Comparison of ENCODE assay signal across 8 cellular contexts in the genomic region with DNA sequence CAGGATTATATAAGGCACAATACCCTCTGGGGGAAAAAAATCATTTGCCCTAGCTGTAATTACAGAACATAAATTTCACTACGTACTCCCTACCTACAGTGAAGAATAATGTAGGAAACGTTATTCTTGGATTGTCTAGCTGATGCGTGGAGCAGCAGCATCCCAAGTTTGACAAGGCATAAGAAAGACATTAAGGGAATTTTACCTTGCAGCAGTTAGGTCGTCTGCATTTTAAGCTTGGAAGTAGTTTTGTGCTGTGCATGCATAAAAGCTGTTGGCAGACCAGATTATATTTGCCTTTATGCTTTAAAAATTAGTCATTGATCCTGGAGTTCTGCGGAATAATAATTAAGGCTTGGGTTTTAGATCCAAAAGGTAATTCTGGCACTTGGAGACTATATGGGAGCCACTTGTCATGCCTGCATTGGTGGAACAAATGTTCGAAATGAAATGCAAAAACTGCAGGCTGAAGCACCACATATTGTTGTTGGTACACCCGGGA. TPM values are rescaled to one million over a fixed set of nuclear protein-coding genes. Genes with fewer than 3 reads are reported as not detected.
DNase-seq lines count a peak whose midpoint lies in the region; ATAC-seq and TF ChIP-seq lines count a peak whose summit lies in the region.

No MANE protein-coding gene starts in this region.

- H3F3A ChIP-seq in MM.1S (ENCODE audit: insufficient read depth, low read length): peaks cover 83% of the 10 kb centered on the region

- H3K27me3 Mint-ChIP-seq in CD4-positive, alpha-beta T cell: peaks cover 5% of the 10 kb centered on the region
- no peaks in the 10 kb centered on the region for H3K27me3 Mint-ChIP-seq in effector memory CD8-positive, alpha-beta T cell
- peaks cover 15% of the 10 kb centered on the region for H3K27me3 Mint-ChIP-seq in neural crest cell (ENCODE audit: low read depth)

- intact Hi-C loops in CD4-positive, alpha-beta T cell (cut with DNase I, micrococcal nuclease): loop anchor here in 1 of 2 experiments (5.0 kb wide), 1 partner anchor 848 kb away; a partner anchor contains a TSS
- intact Hi-C loops in mucosa of descending colon (cut with DNase I, micrococcal nuclease): loop anchor here in 1 of 2 donors (5.0 to 10.0 kb wide), 2 partner anchors 851 to 1453 kb away; a partner anchor contains a TSS

- H3K36me3 ChIP-seq in MM.1S (replicated peaks; ENCODE audit: insufficient read depth, low read length) (peaks cover 57% of the 10 kb centered on the region), mucosa of descending colon (ENCODE audit: low read depth) (peaks cover 8% of the 10 kb centered on the region)

- H3K27ac Mint-ChIP-seq in CD4-positive, alpha-beta T cell: peak overlapping the region; percentile 96
- H3K27ac Mint-ChIP-seq in effector memory CD8-positive, alpha-beta T cell: peak overlapping the region; percentile 98 to 99
- peak overlapping the region; percentile 100 for H3K27ac Mint-ChIP-seq in neural crest cell (ENCODE audit: unreplicated experiment)

- no peaks in the 10 kb centered on the region for H3K9me2 ChIP-seq in MM.1S (replicated peaks; ENCODE audit: insufficient read depth, low read length)

- TF ChIP-seq CTCF in CD4-positive, alpha-beta T cell (IDR thresholded peaks at IDR 0.05): no peak
- TF ChIP-seq CTCF in MM.1S (IDR thresholded peaks at IDR 0.05; ENCODE audit: low read length): no peak
- TF ChIP-seq CTCF in neural crest cell (conservative IDR thresholded peaks at IDR 0.05): no peak
- no peak for TF ChIP-seq CTCF in mucosa of descending colon (IDR thresholded peaks at IDR 0.05)

- CTCF ChIA-PET in CD4-positive, alpha-beta T cell (lab: Charles Lee): no interaction called here

- no peak for ATAC-seq in CD4-positive, alpha-beta T cell (ENCODE audit: poor library complexity)
- ATAC-seq in effector memory CD8-positive, alpha-beta T cell (replicated peaks): no peak
- ATAC-seq in mucosa of descending colon: no peak
- no peak for ATAC-seq in HG02852 (IDR thresholded peaks at IDR 0.05; ENCODE audit: unreplicated experiment)

- H3K4me3 Mint-ChIP-seq in CD4-positive, alpha-beta T cell: peak overlapping the region; percentile 95
- H3K4me3 Mint-ChIP-seq in effector memory CD8-positive, alpha-beta T cell: peak overlapping the region; percentile 97 to 98
- H3K4me3 Mint-ChIP-seq in neural crest cell: peak overlapping the region; percentile 99

- peaks cover 68% of the 10 kb centered on the region for H3K79me2 ChIP-seq in MM.1S (ENCODE audit: low read length)

- H4K20me1 ChIP-seq in MM.1S (ENCODE audit: insufficient read depth, low read length): peaks cover 64% of the 10 kb centered on the region

- H3K4me2 ChIP-seq in MM.1S (ENCODE audit: low read depth, low read length): peak overlapping the region; percentile 84

- no peak for DNase-seq in CD4-positive, alpha-beta T cell
- no peak for DNase-seq in MM.1S
- no peak for DNase-seq in effector memory CD8-positive, alpha-beta T cell
- DNase-seq in neural crest cell (ENCODE audit: low read depth, low spot score): no peak
- DNase-seq in mucosa of descending colon: no peak
- DNase-seq in cerebellar nuclear complex (lab: John Stamatoyannopoulos, UW): no peak
- no peak for DNase-seq in SIG-M5 treated with dmso at 0.1 percent for 504 hours (lab: John Stamatoyannopoulos, UW; ENCODE audit: unreplicated experiment)

- H3K9me3 ChIP-seq in CD4-positive, alpha-beta T cell (ENCODE audit: control insufficient read depth, low read length): no peaks in the 10 kb centered on the region
- H3K9me3 ChIP-seq in MM.1S (replicated peaks; ENCODE audit: insufficient read depth, low read length) (no peaks in the 10 kb centered on the region), mucosa of descending colon (no peaks in the 10 kb centered on the region)

- no peak overlapping the region for H2AFZ ChIP-seq in MM.1S (ENCODE audit: low read length)

- H3K4me1 ChIP-seq in MM.1S (ENCODE audit: low read length): peaks cover 23% of the 10 kb centered on the region
- H3K4me1 ChIP-seq in mucosa of descending colon (ENCODE audit: low read depth): peaks cover 33% of the 10 kb centered on the region

- H3K27ac ChIP-seq in CD4-positive, alpha-beta T cell (ENCODE audit: low read depth, low read length): peak overlapping the region; percentile 47
- H3K27ac ChIP-seq in MM.1S (ENCODE audit: low read length): peak overlapping the region; percentile 89; the same call in 1 of the 2 replicates

- peak overlapping the region; percentile 98 for H3K4me3 ChIP-seq in MM.1S (ENCODE audit: low read length)
- no peak overlapping the region for H3K4me3 ChIP-seq in mucosa of descending colon

- no peaks in the 10 kb centered on the region for H3K27me3 ChIP-seq in CD4-positive, alpha-beta T cell (ENCODE audit: control insufficient read depth, insufficient read depth, low read length)
- no peaks in the 10 kb centered on the region for H3K27me3 ChIP-seq in MM.1S (replicated peaks; ENCODE audit: insufficient read depth, low read length)

- POLR2A ChIA-PET in CD4-positive, alpha-beta T cell (lab: Charles Lee): interaction anchor here (0.8 to 3.7 kb wide), 8 partner anchors 13 to 1199 kb away, joined by 3 to 112 read pairs (median 27); a partner anchor contains a TSS

- H3K36me3 Mint-ChIP-seq in CD4-positive, alpha-beta T cell (ENCODE audit: low read depth): peaks cover 83% of the 10 kb centered on the region
- peaks cover 82% of the 10 kb centered on the region for H3K36me3 Mint-ChIP-seq in effector memory CD8-positive, alpha-beta T cell (ENCODE audit: insufficient read depth)
- peaks cover 56% of the 10 kb centered on the region for H3K36me3 Mint-ChIP-seq in neural crest cell (ENCODE audit: low read depth)

- peaks cover 79% of the 10 kb centered on the region for H3K4me1 Mint-ChIP-seq in CD4-positive, alpha-beta T cell (ENCODE audit: low read depth)
- H3K4me1 Mint-ChIP-seq in effector memory CD8-positive, alpha-beta T cell (ENCODE audit: low read depth in 2 of 2): peaks cover 52 to 54% of the 10 kb centered on the region in 2 donors
- H3K4me1 Mint-ChIP-seq in neural crest cell: peaks cover 64% of the 10 kb centered on the region

- no peaks in the 10 kb centered on the region for H3K9me3 Mint-ChIP-seq in CD4-positive, alpha-beta T cell
- H3K9me3 Mint-ChIP-seq in effector memory CD8-positive, alpha-beta T cell: no peaks in the 10 kb centered on the region
- H3K9me3 Mint-ChIP-seq in neural crest cell: no peaks in the 10 kb centered on the region

- H3K9ac ChIP-seq in MM.1S (ENCODE audit: low read length): peak overlapping the region; percentile 96

RNA-seq across cellular contexts. Expression of a gene that starts 2.2 kb away (rescaled TPM):
- total RNA-seq in CD4-positive, alpha-beta T cell: 1,000 to 10,000 TPM; 1,039 to 1,046 TPM
- 364 and 369 TPM in 2 replicates for total RNA-seq in neural crest cell
- 100 to 1,000 TPM; 218 to 536 (median 316) TPM for total RNA-seq in mucosa of descending colon

RNA-seq across cellular contexts. Expression of a gene that starts 20.7 kb away (rescaled TPM):
- 10 to 100 TPM in 1 of 2 experiments, 1 to 10 TPM in 1; 8.6 to 12.6 TPM for total RNA-seq in CD4-positive, alpha-beta T cell
- total RNA-seq in neural crest cell (105 and 107 TPM in 2 replicates), mucosa of descending colon (10 to 100 TPM in 2 of 3 donors, 1 to 10 TPM in 1; 5.6 to 19.9 (median 15.0) TPM)

RNA-seq across cellular contexts. Expression of a gene that starts 56.9 kb away (rescaled TPM):
- not detected for total RNA-seq in CD4-positive, alpha-beta T cell
- total RNA-seq in neural crest cell: not detected in 2 replicates
- total RNA-seq in mucosa of descending colon: 1 to 10 TPM in 2 of 3 donors, under 1 TPM in 1; 0.12 to 4.7 (median 1.3) TPM
